Comparison of ENCODE assay signal across 2 cellular contexts in the genomic region with DNA sequence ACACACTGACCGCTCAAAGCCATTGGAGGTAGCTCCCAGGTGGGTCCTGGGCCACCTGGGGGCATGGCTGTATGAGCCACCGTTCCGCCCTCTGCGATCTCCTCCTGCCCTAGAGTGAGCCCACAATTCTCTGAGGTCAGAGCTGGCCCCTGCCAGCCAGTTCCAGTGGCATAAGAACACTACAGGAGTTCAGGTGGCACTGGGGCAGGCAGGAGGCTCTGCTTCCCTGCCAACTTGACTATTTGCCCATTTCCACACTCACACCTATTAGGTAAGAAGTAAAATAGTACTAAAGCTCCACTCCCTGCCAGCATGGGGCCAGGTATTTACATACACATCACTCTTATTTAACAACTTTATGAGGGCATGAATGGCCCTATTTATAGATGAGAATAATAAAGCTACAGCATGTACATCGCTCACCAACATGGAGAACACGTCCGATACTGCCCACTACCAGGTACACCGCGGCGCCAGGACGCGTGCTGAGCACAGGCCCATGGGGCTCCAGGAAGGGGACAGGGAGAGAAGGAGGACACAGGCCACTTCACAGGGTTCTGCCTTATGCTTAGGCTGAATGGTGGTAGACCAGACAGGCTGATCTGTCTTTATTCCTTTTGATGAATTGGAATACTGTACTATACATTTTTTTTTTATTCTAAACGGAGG.
TF ChIP-seq lines count a peak whose summit lies in the region.

No MANE protein-coding gene starts in this region.

TF ChIP-seq in liver, 16 proteins besides CTCF, POLR2A, EP300 and RAD21:
- TF ChIP-seq GABPA (IDR thresholded peaks at IDR 0.05 in 1 of 2, conservative IDR thresholded peaks at IDR 0.05 in 1 of 2) (no peak), JUND (IDR thresholded peaks at IDR 0.05) (no peak), YY1 (IDR thresholded peaks at IDR 0.05) (no peak), EGR1 (IDR thresholded peaks at IDR 0.05; ENCODE audit: low read depth in 2 of 2) (no peak), NR2F2 (IDR thresholded peaks at IDR 0.05) (no peak), RXRA (IDR thresholded peaks at IDR 0.05) (peak; percentile 73 to 74), HNF4G (IDR thresholded peaks at IDR 0.05) (no peak), SP1 (IDR thresholded peaks at IDR 0.05) (peak; percentile 64), HNF4A (conservative IDR thresholded peaks at IDR 0.05) (peak; percentile 48), TAF1 (conservative IDR thresholded peaks at IDR 0.05) (no peak), FOXA1 (IDR thresholded peaks at IDR 0.05) (peak; percentile 23), FOXA2 (IDR thresholded peaks at IDR 0.05) (peak; percentile 63)
- TF ChIP-seq, protein P1, sequence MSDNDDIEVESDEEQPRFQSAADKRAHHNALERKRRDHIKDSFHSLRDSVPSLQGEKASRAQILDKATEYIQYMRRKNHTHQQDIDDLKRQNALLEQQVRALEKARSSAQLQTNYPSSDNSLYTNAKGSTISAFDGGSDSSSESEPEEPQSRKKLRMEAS (IDR thresholded peaks at IDR 0.05): peak; percentile 39
- TF ChIP-seq, protein P2, sequence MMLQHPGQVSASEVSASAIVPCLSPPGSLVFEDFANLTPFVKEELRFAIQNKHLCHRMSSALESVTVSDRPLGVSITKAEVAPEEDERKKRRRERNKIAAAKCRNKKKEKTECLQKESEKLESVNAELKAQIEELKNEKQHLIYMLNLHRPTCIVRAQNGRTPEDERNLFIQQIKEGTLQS (IDR thresholded peaks at IDR 0.05): no peak
- TF ChIP-seq, protein P3, sequence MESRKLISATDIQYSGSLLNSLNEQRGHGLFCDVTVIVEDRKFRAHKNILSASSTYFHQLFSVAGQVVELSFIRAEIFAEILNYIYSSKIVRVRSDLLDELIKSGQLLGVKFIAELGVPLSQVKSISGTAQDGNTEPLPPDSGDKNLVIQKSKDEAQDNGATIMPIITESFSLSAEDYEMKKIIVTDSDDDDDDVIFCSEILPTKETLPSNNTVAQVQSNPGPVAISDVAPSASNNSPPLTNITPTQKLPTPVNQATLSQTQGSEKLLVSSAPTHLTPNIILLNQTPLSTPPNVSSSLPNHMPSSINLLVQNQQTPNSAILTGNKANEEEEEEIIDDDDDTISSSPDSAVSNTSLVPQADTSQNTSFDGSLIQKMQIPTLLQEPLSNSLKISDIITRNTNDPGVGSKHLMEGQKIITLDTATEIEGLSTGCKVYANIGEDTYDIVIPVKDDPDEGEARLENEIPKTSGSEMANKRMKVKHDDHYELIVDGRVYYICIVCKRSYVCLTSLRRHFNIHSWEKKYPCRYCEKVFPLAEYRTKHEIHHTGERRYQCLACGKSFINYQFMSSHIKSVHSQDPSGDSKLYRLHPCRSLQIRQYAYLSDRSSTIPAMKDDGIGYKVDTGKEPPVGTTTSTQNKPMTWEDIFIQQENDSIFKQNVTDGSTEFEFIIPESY (IDR thresholded peaks at IDR 0.05): no peak
- TF ChIP-seq, protein P4, sequence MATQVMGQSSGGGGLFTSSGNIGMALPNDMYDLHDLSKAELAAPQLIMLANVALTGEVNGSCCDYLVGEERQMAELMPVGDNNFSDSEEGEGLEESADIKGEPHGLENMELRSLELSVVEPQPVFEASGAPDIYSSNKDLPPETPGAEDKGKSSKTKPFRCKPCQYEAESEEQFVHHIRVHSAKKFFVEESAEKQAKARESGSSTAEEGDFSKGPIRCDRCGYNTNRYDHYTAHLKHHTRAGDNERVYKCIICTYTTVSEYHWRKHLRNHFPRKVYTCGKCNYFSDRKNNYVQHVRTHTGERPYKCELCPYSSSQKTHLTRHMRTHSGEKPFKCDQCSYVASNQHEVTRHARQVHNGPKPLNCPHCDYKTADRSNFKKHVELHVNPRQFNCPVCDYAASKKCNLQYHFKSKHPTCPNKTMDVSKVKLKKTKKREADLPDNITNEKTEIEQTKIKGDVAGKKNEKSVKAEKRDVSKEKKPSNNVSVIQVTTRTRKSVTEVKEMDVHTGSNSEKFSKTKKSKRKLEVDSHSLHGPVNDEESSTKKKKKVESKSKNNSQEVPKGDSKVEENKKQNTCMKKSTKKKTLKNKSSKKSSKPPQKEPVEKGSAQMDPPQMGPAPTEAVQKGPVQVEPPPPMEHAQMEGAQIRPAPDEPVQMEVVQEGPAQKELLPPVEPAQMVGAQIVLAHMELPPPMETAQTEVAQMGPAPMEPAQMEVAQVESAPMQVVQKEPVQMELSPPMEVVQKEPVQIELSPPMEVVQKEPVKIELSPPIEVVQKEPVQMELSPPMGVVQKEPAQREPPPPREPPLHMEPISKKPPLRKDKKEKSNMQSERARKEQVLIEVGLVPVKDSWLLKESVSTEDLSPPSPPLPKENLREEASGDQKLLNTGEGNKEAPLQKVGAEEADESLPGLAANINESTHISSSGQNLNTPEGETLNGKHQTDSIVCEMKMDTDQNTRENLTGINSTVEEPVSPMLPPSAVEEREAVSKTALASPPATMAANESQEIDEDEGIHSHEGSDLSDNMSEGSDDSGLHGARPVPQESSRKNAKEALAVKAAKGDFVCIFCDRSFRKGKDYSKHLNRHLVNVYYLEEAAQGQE (IDR thresholded peaks at IDR 0.05): no peak

TF ChIP-seq in HepG2, 621 proteins besides CTCF, POLR2A, EP300 and RAD21:
- TF ChIP-seq YY1 (IDR thresholded peaks at IDR 0.05; ENCODE audit: insufficient read depth, insufficient replicate concordance, low read depth, low read length) (no peak), SRY (CRISPR knock-in tag; IDR thresholded peaks at IDR 0.05) (no peak), DMAP1 (CRISPR knock-in tag; IDR thresholded peaks at IDR 0.05) (no peak), HMG20B (CRISPR knock-in tag; conservative IDR thresholded peaks at IDR 0.05) (no peak), RAD51 (IDR thresholded peaks at IDR 0.05; ENCODE audit: borderline replicate concordance) (no peak), ZNF720 (CRISPR knock-in tag; IDR thresholded peaks at IDR 0.05) (no peak), TEAD3 (CRISPR knock-in tag; optimal IDR thresholded peaks at IDR 0.05; ENCODE audit: borderline replicate concordance) (no peak), ZNF781 (CRISPR knock-in tag; IDR thresholded peaks at IDR 0.05; ENCODE audit: borderline replicate concordance, not compliant biosample characterization) (no peak), ATF7-NPFF (CRISPR knock-in tag; IDR thresholded peaks at IDR 0.05; ENCODE audit: low read depth) (no peak), RBM39 (IDR thresholded peaks at IDR 0.05; ENCODE audit: low read depth, low read length, poor library complexity, severe bottlenecking) (no peak)
- TF ChIP-seq, protein P5, sequence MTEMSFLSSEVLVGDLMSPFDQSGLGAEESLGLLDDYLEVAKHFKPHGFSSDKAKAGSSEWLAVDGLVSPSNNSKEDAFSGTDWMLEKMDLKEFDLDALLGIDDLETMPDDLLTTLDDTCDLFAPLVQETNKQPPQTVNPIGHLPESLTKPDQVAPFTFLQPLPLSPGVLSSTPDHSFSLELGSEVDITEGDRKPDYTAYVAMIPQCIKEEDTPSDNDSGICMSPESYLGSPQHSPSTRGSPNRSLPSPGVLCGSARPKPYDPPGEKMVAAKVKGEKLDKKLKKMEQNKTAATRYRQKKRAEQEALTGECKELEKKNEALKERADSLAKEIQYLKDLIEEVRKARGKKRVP (CRISPR knock-in tag; IDR thresholded peaks at IDR 0.05): no peak
